7 cellular contexts compared by ENCODE assay signal in genomic region chr6:122887941-122888340, GRCh38.
"Had no signal": no experiment of that assay in that cellular context is flagged by ENCODE, and none has a peak within 500 bp of the region (broad histone marks: within the 10 kb centered on the region; RNA-seq: fewer than 3 reads in every experiment).

No MANE protein-coding gene starts in this region.

- H3K27ac ChIP-seq: GM23248, HL-60 had no signal

- H3K4me1 ChIP-seq: HAP-1 had no signal

- H3K9me3 ChIP-seq: HAP-1 had no signal

- H2AFZ ChIP-seq: GM23248 had no signal

- H3K4me3 Mint-ChIP-seq: HFFc6 had no signal

- DNase-seq: GM23248, GOT3, H7, HFFc6, IMR-90 had no signal

- H3K36me3 ChIP-seq: HAP-1 had no signal

- H3K27ac Mint-ChIP-seq: HFFc6 had no signal

- H3K4me3 ChIP-seq: GM23248, HAP-1 had no signal
